Comparison of ENCODE assay signal across 8 cellular contexts in the genomic region with DNA sequence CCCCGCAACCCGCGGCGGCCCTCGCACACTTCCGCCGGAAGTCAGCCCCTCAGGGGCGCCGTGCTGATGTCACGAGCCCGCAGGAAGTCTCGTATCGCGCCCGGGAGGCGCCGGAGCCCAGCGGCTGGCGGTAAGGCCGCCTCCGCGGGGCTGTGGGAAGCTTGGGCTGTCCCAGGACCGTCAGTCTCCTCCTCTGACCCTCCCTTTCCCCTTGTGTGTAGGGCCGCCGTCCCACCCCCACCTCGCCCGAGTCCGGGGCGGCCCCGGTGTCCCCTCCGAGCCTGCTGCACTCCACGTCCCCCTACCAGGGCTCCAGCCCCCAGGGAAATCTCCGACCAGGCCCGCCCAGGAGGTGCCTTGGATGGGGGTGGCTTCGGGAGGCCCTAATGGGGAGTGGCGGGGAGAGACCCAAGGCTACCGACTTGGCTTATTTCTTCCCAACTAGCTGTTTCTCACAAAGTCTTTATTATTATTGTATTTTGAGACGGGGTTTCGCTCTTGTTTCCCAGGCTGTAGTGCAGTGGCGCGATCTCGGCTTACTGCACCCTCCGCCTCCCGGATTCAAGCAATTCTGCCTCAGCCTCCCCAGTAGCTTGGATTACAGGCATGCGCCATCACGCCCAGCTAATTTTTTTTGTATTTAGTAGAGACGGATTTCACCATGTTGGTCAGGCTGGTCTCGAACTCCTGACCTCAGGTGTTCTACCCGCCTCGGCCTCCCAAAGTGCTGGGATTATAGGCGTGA. TPM values are rescaled to one million over a fixed set of nuclear protein-coding genes. Genes with fewer than 3 reads are reported as not detected.
DNase-seq lines count a peak whose midpoint lies in the region; ATAC-seq and TF ChIP-seq lines count a peak whose summit lies in the region.

Gene ZDHHC4, plus strand, starts transcription at position 86 of the 745 bp plus-strand sequence. CDS start 3,108 bp downstream, outside the sequence.

- H3K4me3 ChIP-seq in DND-41 (ENCODE audit: low read depth in 1 of 2, low read length in 2 of 2) (peak within 1 kb of the TSS; percentile 93 to 100), fibroblast of lung (replicated peaks in 1 of 4; ENCODE audit: control extremely low read depth in 1 of 4, insufficient read depth in 1 of 4, low read depth in 3 of 4, low read length in 4 of 4) (peak within 1 kb of the TSS; percentile 70 to 87 (median 80))

- peak within 1 kb of the TSS; percentile 96 for H2AFZ ChIP-seq in DND-41 (ENCODE audit: low read depth, low read length)
- peak within 1 kb of the TSS; percentile 73 for H2AFZ ChIP-seq in fibroblast of lung (ENCODE audit: low read length)

- no peaks in the 10 kb centered on the region for H3K4me1 Mint-ChIP-seq in activated T-helper 1 cell treated with anti-CD3 and anti-CD28 coated beads, Interleukin-12 subunit alpha, Interleukin-12 subunit beta, Interleukin-2, Interleukin-4 antibody, amounts not matched to agents 30 ng/mL and 10 ng/mL and 1 ng/mL, durations not matched to agents 14 hours and 24 hours and 36 hours (ENCODE audit: low read depth)
- peaks cover 11 to 12% of the 10 kb centered on the region in 2 donors for H3K4me1 Mint-ChIP-seq in natural killer cell

- no peaks in the 10 kb centered on the region for H3K9me3 Mint-ChIP-seq in activated T-helper 1 cell treated with anti-CD3 and anti-CD28 coated beads, Interleukin-12 subunit alpha, Interleukin-12 subunit beta, Interleukin-2, Interleukin-4 antibody, amounts not matched to agents 30 ng/mL and 10 ng/mL and 1 ng/mL, durations not matched to agents 14 hours and 24 hours and 36 hours
- no peaks in the 10 kb centered on the region for H3K9me3 Mint-ChIP-seq in natural killer cell

- H3K27ac ChIP-seq in DND-41 (ENCODE audit: low read length) (peak within 1 kb of the TSS; percentile 94), KOPT-K1 (ENCODE audit: low read depth, low read length, poor library complexity, severe bottlenecking) (peak within 1 kb of the TSS; percentile 94), fibroblast of lung (ENCODE audit: insufficient read depth, low read length) (peak within 1 kb of the TSS; percentile 93)

- H3K79me2 ChIP-seq in DND-41 (ENCODE audit: insufficient read depth, low read length) (peaks cover 21% of the 10 kb centered on the region), fibroblast of lung (ENCODE audit: control insufficient read depth, insufficient read depth, low read length) (no peaks in the 10 kb centered on the region)

- peaks cover 12% of the 10 kb centered on the region for H3K36me3 Mint-ChIP-seq in activated T-helper 1 cell treated with anti-CD3 and anti-CD28 coated beads, Interleukin-12 subunit alpha, Interleukin-12 subunit beta, Interleukin-2, Interleukin-4 antibody, amounts not matched to agents 30 ng/mL and 10 ng/mL and 1 ng/mL, durations not matched to agents 14 hours and 24 hours and 36 hours (ENCODE audit: low read depth)
- no peaks in the 10 kb centered on the region for H3K36me3 Mint-ChIP-seq in natural killer cell

- peaks cover 34% of the 10 kb centered on the region for H3K4me1 ChIP-seq in DND-41 (ENCODE audit: insufficient read depth, low read length)
- no peaks in the 10 kb centered on the region for H3K4me1 ChIP-seq in fibroblast of lung (ENCODE audit: control insufficient read depth, extremely low read depth, insufficient read depth, low read length)

- no peaks in the 10 kb centered on the region for H4K20me1 ChIP-seq in DND-41 (ENCODE audit: insufficient read depth, low read length)
- H4K20me1 ChIP-seq in fibroblast of lung (ENCODE audit: control insufficient read depth, extremely low read depth, insufficient read depth, low read length): no peaks in the 10 kb centered on the region

- H3K4me3 Mint-ChIP-seq in activated T-helper 1 cell treated with anti-CD3 and anti-CD28 coated beads, Interleukin-12 subunit alpha, Interleukin-12 subunit beta, Interleukin-2, Interleukin-4 antibody, amounts not matched to agents 30 ng/mL and 10 ng/mL and 1 ng/mL, durations not matched to agents 14 hours and 24 hours and 36 hours: peak within 1 kb of the TSS; percentile 85
- H3K4me3 Mint-ChIP-seq in natural killer cell: peak within 1 kb of the TSS; percentile 90

- H3K27ac Mint-ChIP-seq in activated T-helper 1 cell treated with anti-CD3 and anti-CD28 coated beads, Interleukin-12 subunit alpha, Interleukin-12 subunit beta, Interleukin-2, Interleukin-4 antibody, amounts not matched to agents 30 ng/mL and 10 ng/mL and 1 ng/mL, durations not matched to agents 14 hours and 24 hours and 36 hours: peak within 1 kb of the TSS; percentile 89
- peak within 1 kb of the TSS; percentile 89 to 97 for H3K27ac Mint-ChIP-seq in natural killer cell

- H3K27me3 Mint-ChIP-seq in activated T-helper 1 cell treated with anti-CD3 and anti-CD28 coated beads, Interleukin-12 subunit alpha, Interleukin-12 subunit beta, Interleukin-2, Interleukin-4 antibody, amounts not matched to agents 30 ng/mL and 10 ng/mL and 1 ng/mL, durations not matched to agents 14 hours and 24 hours and 36 hours (ENCODE audit: insufficient read depth): peaks cover 2% of the 10 kb centered on the region
- peaks cover 3 to 5% of the 10 kb centered on the region in 2 donors for H3K27me3 Mint-ChIP-seq in natural killer cell (ENCODE audit: low read depth in 2 of 2)

- H3K27me3 ChIP-seq in DND-41 (ENCODE audit: insufficient read depth, low read length, poor library complexity) (no peaks in the 10 kb centered on the region), fibroblast of lung (ENCODE audit: control insufficient read depth, insufficient read depth, low read length) (no peaks in the 10 kb centered on the region)

- H3K9ac ChIP-seq in DND-41 (ENCODE audit: low read depth, low read length) (peak within 1 kb of the TSS; percentile 96), fibroblast of lung (ENCODE audit: insufficient read depth, low read length) (peak within 1 kb of the TSS; percentile 90)

- H3K9me3 ChIP-seq in DND-41 (ENCODE audit: insufficient read depth, low read length, severe bottlenecking) (no peaks in the 10 kb centered on the region), KOPT-K1 (ENCODE audit: insufficient read depth, low read length, poor library complexity, severe bottlenecking) (no peaks in the 10 kb centered on the region), fibroblast of lung (ENCODE audit: control insufficient read depth, insufficient read depth, low read depth, low read length) (no peaks in the 10 kb centered on the region)

- intact Hi-C loops in activated T-helper 1 cell treated with anti-CD3 and anti-CD28 coated beads, Interleukin-12 subunit alpha, Interleukin-12 subunit beta, Interleukin-2, Interleukin-4 antibody, amounts not matched to agents 30 ng/mL and 10 ng/mL and 1 ng/mL, durations not matched to agents 14 hours and 24 hours and 36 hours (cut with micrococcal nuclease): loop anchor here (1.0 to 10.0 kb wide), 4 partner anchors 13 to 150 kb away; partner anchors contain the start of genes INTS15 and ZNF316
- intact Hi-C loops in natural killer cell (cut with micrococcal nuclease): loop anchor here (1.0 kb wide), 1 partner anchor 12 kb away; no protein-coding TSS in a partner anchor

- H3K36me3 ChIP-seq in DND-41 (ENCODE audit: insufficient read depth, low read length) (peaks cover 35% of the 10 kb centered on the region), KOPT-K1 (ENCODE audit: insufficient read depth, low read length) (peaks cover 23% of the 10 kb centered on the region), fibroblast of lung (ENCODE audit: control insufficient read depth, insufficient read depth, low read length) (no peaks in the 10 kb centered on the region)

- peak; percentile 94 for ATAC-seq in DND-41 (ENCODE audit: insufficient read depth, low read depth)
- peak; percentile 93 for ATAC-seq in GM21825 (IDR thresholded peaks at IDR 0.05; ENCODE audit: unreplicated experiment)
- peak; percentile 92 to 96 (median 96) for ATAC-seq in natural killer cell

- peak; percentile 91 for DNase-seq in DND-41
- DNase-seq in RPMI7951 (ENCODE audit: low read depth): peak; percentile 91
- peak; percentile 82 for DNase-seq in activated T-helper 1 cell treated with anti-CD3 and anti-CD28 coated beads, Interleukin-12 subunit alpha, Interleukin-12 subunit beta, Interleukin-2, Interleukin-4 antibody, amounts not matched to agents 30 ng/mL and 10 ng/mL and 1 ng/mL, durations not matched to agents 14 hours and 24 hours and 36 hours (ENCODE audit: low spot score)
- peak; percentile 85 to 89 for DNase-seq in fibroblast of lung (ENCODE audit: low read depth in 2 of 2)
- DNase-seq in natural killer cell: peak; percentile 86
- DNase-seq in stimulated activated naive CD4-positive, alpha-beta T cell (lab: John Stamatoyannopoulos, UW): peak; percentile 69 to 83 (median 76)

- H3K4me2 ChIP-seq in DND-41 (ENCODE audit: insufficient read depth, low read length): peak within 1 kb of the TSS; percentile 67
- peak within 1 kb of the TSS; percentile 77 for H3K4me2 ChIP-seq in fibroblast of lung (ENCODE audit: extremely low read depth, insufficient read depth, low read length)

- no peak for TF ChIP-seq CTCF in DND-41 (IDR thresholded peaks at IDR 0.05; ENCODE audit: borderline replicate concordance, extremely low read depth, low read length, poor library complexity, severe bottlenecking)
- TF ChIP-seq CTCF in fibroblast of lung (conservative IDR thresholded peaks at IDR 0.05 in 1 of 2, IDR thresholded peaks at IDR 0.05 in 1 of 2; ENCODE audit: low read depth in 1 of 2, low read length in 2 of 2): no peak
- TF ChIP-seq CTCF in natural killer cell (IDR thresholded peaks at IDR 0.05): no peak

RNA-seq across cellular contexts. Expression of gene ZDHHC4, which starts in this region (rescaled TPM):
- 68.4 and 77.1 TPM in 2 replicates for total RNA-seq in RPMI7951 (2014; rRNA removed; shearing (Covaris generic))
- 21.0 and 24.6 TPM in 2 replicates for total RNA-seq in activated T-helper 1 cell treated with anti-CD3 and anti-CD28 coated beads, Interleukin-12 subunit alpha, Interleukin-12 subunit beta, Interleukin-2, Interleukin-4 antibody, amounts not matched to agents 30 ng/mL and 10 ng/mL and 1 ng/mL, durations not matched to agents 14 hours and 24 hours and 36 hours
- total RNA-seq in fibroblast of lung: 65.2 and 72.7 TPM in 2 replicates
- 67.7 and 89.5 TPM in 2 replicates for polyA plus RNA-seq in fibroblast of lung
- polyA plus RNA-seq in fibroblast of lung (2012): 45.9 and 49.4 TPM in 2 replicates
- polyA minus RNA-seq in fibroblast of lung (ENCODE audit: low replicate concordance): 109 and 136 TPM in 2 replicates
- total RNA-seq in natural killer cell: 10 to 100 TPM; 29.4 to 37.6 (median 35.3) TPM

Comparison
In these comparisons a context has a peak if more than half of its experiments do, and no peak if none do; other contexts are left out.
1. Peak in every context shown above with its lines: DNase-seq, ATAC-seq, H3K4me3 ChIP-seq and H3K27ac ChIP-seq.